8 cellular contexts compared by ENCODE assay signal in the genomic region with DNA sequence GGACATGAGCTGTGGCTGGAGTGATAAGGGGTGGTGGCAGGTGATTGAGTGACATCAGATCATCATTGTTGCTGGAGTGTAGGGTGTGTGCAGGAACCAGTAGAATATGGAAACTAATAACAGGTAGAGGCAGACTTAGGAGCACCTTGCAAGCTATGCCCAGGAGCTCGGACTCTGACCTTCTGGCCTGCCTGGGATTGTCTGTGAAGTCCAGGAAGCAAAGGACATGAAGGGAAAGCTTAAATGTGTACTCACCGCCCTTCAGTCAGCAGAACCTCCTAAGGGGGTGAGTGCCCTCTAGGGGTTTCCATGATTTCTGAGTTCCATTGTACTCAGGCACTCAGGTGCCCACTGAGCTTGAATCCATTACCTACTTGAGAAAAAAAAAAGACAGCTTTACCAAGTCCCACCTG.
DNase-seq lines count a peak whose midpoint lies in the region; ATAC-seq and TF ChIP-seq lines count a peak whose summit lies in the region.

No MANE protein-coding gene starts in this region.

- no peak for DNase-seq in AG09319 (ENCODE audit: extremely low read depth, low read depth)
- DNase-seq in iris pigment epithelial cell (ENCODE audit: low read depth): peak; percentile 70
- DNase-seq in GM19240 (ENCODE audit: insufficient read length, low spot score): no peak
- no peak for DNase-seq in T-helper 2 cell treated with Interferon-gamma antibody and Interleukin-4, amounts not matched to agents 5 μg/mL and 100 μg/mL, for 36 hours (ENCODE audit: low spot score)

- H3K9me3 Mint-ChIP-seq in T-helper 2 cell treated with Interferon-gamma antibody and Interleukin-4, amounts not matched to agents 5 μg/mL and 100 μg/mL, for 36 hours: no peaks in the 10 kb centered on the region

- no peaks in the 10 kb centered on the region for H3K4me1 Mint-ChIP-seq in T-helper 2 cell treated with Interferon-gamma antibody and Interleukin-4, amounts not matched to agents 5 μg/mL and 100 μg/mL, for 36 hours (ENCODE audit: low read depth)

- H3K27me3 Mint-ChIP-seq in T-helper 2 cell treated with Interferon-gamma antibody and Interleukin-4, amounts not matched to agents 5 μg/mL and 100 μg/mL, for 36 hours (ENCODE audit: low read depth): no peaks in the 10 kb centered on the region

- TF ChIP-seq CTCF in AG09319 (IDR thresholded peaks at IDR 0.05; ENCODE audit: low read depth, low read length) (peak; percentile 33), LNCAP (IDR thresholded peaks at IDR 0.05) (peak; percentile 56), WI38 (IDR thresholded peaks at IDR 0.05; ENCODE audit: low read depth, low read length) (peak; percentile 28)

- H3K27ac Mint-ChIP-seq in T-helper 2 cell treated with Interferon-gamma antibody and Interleukin-4, amounts not matched to agents 5 μg/mL and 100 μg/mL, for 36 hours: no peak overlapping the region

- ATAC-seq in HG03280 (IDR thresholded peaks at IDR 0.05; ENCODE audit: unreplicated experiment) (no peak), HG03442 (IDR thresholded peaks at IDR 0.05; ENCODE audit: unreplicated experiment) (no peak)

- no peaks in the 10 kb centered on the region for H3K36me3 Mint-ChIP-seq in T-helper 2 cell treated with Interferon-gamma antibody and Interleukin-4, amounts not matched to agents 5 μg/mL and 100 μg/mL, for 36 hours (ENCODE audit: low read depth)

- H3K4me3 Mint-ChIP-seq in T-helper 2 cell treated with Interferon-gamma antibody and Interleukin-4, amounts not matched to agents 5 μg/mL and 100 μg/mL, for 36 hours: no peak overlapping the region

- no peak overlapping the region for H3K4me3 ChIP-seq in WI38 (ENCODE audit: low read depth, low read length)
